In genomic region chr6:106098383-106099234, GRCh38 we compare ENCODE assay signal across 7 cellular contexts. TPM values are rescaled to one million over a fixed set of nuclear protein-coding genes. Genes with fewer than 3 reads are reported as not detected.
DNase-seq lines count a peak whose midpoint lies in the region; ATAC-seq and TF ChIP-seq lines count a peak whose summit lies in the region.

No MANE protein-coding gene starts in this region.

- H3K9me3 Mint-ChIP-seq in activated CD8-positive, alpha-beta memory T cell treated with anti-CD3 and anti-CD28 coated beads, Interleukin-2, amount 10 ng/mL, durations not matched to agents 7 days and 5 days (ENCODE audit: low read depth): no peaks in the 10 kb centered on the region

- H3K4me2 ChIP-seq in MM.1S (ENCODE audit: low read depth, low read length): peak overlapping the region; percentile 95
- H3K4me2 ChIP-seq in fibroblast of lung (ENCODE audit: extremely low read depth, insufficient read depth, low read length): peak overlapping the region; percentile 92

- H3K27ac ChIP-seq in MM.1S (ENCODE audit: low read length) (peak overlapping the region; percentile 98), fibroblast of lung (ENCODE audit: insufficient read depth, low read length) (peak overlapping the region; percentile 91)

- H3K4me3 ChIP-seq in MM.1S (ENCODE audit: low read length) (peak overlapping the region; percentile 95), fibroblast of lung (replicated peaks in 1 of 4; ENCODE audit: control extremely low read depth in 1 of 4, insufficient read depth in 1 of 4, low read depth in 3 of 4, low read length in 4 of 4) (peak overlapping the region; percentile 39 to 92 (median 58)), skeletal muscle cell (ENCODE audit: low read depth, low read length) (peak overlapping the region; percentile 42)

- H3K27ac Mint-ChIP-seq in activated CD8-positive, alpha-beta memory T cell treated with anti-CD3 and anti-CD28 coated beads, Interleukin-2, amount 10 ng/mL, durations not matched to agents 7 days and 5 days: peak overlapping the region; percentile 95

- H3K4me1 Mint-ChIP-seq in activated CD8-positive, alpha-beta memory T cell treated with anti-CD3 and anti-CD28 coated beads, Interleukin-2, amount 10 ng/mL, durations not matched to agents 7 days and 5 days: peaks cover 86% of the 10 kb centered on the region

- H3K4me3 Mint-ChIP-seq in activated CD8-positive, alpha-beta memory T cell treated with anti-CD3 and anti-CD28 coated beads, Interleukin-2, amount 10 ng/mL, durations not matched to agents 7 days and 5 days: peak overlapping the region; percentile 90

- no peaks in the 10 kb centered on the region for H3K9me3 ChIP-seq in MM.1S (replicated peaks; ENCODE audit: insufficient read depth, low read length)
- H3K9me3 ChIP-seq in fibroblast of lung (ENCODE audit: control insufficient read depth, insufficient read depth, low read depth, low read length): no peaks in the 10 kb centered on the region

- peaks cover 97% of the 10 kb centered on the region for H3K36me3 Mint-ChIP-seq in activated CD8-positive, alpha-beta memory T cell treated with anti-CD3 and anti-CD28 coated beads, Interleukin-2, amount 10 ng/mL, durations not matched to agents 7 days and 5 days

- peaks cover 100% of the 10 kb centered on the region for H3K79me2 ChIP-seq in MM.1S (ENCODE audit: low read length)
- H3K79me2 ChIP-seq in fibroblast of lung (ENCODE audit: control insufficient read depth, insufficient read depth, low read length): peaks cover under 1% of the 10 kb centered on the region

- ATAC-seq in GM21367 (IDR thresholded peaks at IDR 0.05; ENCODE audit: unreplicated experiment): peak; percentile 31
- ATAC-seq in activated CD8-positive, alpha-beta memory T cell treated with anti-CD3 and anti-CD28 coated beads, Interleukin-2, amount 10 ng/mL, durations not matched to agents 7 days and 5 days: peak; percentile 73

- CTCF ChIA-PET in activated CD8-positive, alpha-beta memory T cell treated with anti-CD3 and anti-CD28 coated beads, Interleukin-2, amount 10 ng/mL, durations not matched to agents 7 days and 5 days (lab: Charles Lee): interaction anchor here (1.0 to 2.4 kb wide), 11 partner anchors 9 to 125 kb away, joined by 3 to 12 read pairs (median 5); partner anchors contain the start of gene PRDM1

- in situ Hi-C loops in G401 (cut with HindIII; ENCODE audit: low sequenced_read_pairs): no loop called here

- H3K36me3 ChIP-seq in MM.1S (replicated peaks; ENCODE audit: insufficient read depth, low read length) (peaks cover 65% of the 10 kb centered on the region), fibroblast of lung (ENCODE audit: control insufficient read depth, insufficient read depth, low read length) (no peaks in the 10 kb centered on the region)

- H3K27me3 Mint-ChIP-seq in activated CD8-positive, alpha-beta memory T cell treated with anti-CD3 and anti-CD28 coated beads, Interleukin-2, amount 10 ng/mL, durations not matched to agents 7 days and 5 days: no peaks in the 10 kb centered on the region

- DNase-seq in MM.1S (peak; percentile 71), fibroblast of lung (ENCODE audit: low read depth in 2 of 2) (peak; percentile 80 to 88), skeletal muscle cell (ENCODE audit: low read depth) (no peak), G401 (ENCODE audit: low spot score) (no peak)
- peak; percentile 92 for DNase-seq in activated CD8-positive, alpha-beta memory T cell treated with anti-CD3 and anti-CD28 coated beads, Interleukin-2, amount 10 ng/mL, durations not matched to agents 7 days and 5 days
- no peak for DNase-seq in effector CD8-positive, alpha-beta T cell (lab: John Stamatoyannopoulos, UW)

- H3K9me2 ChIP-seq in MM.1S (replicated peaks; ENCODE audit: insufficient read depth, low read length): no peaks in the 10 kb centered on the region

- H3K9ac ChIP-seq in MM.1S (ENCODE audit: low read length): peak overlapping the region; percentile 98
- H3K9ac ChIP-seq in fibroblast of lung (ENCODE audit: insufficient read depth, low read length): peak overlapping the region; percentile 44

- TF ChIP-seq CTCF in MM.1S (IDR thresholded peaks at IDR 0.05; ENCODE audit: low read length) (no peak), fibroblast of lung (conservative IDR thresholded peaks at IDR 0.05 in 1 of 2, IDR thresholded peaks at IDR 0.05 in 1 of 2; ENCODE audit: low read depth in 1 of 2, low read length in 2 of 2) (no peak)

- H3K27me3 ChIP-seq in MM.1S (replicated peaks; ENCODE audit: insufficient read depth, low read length) (no peaks in the 10 kb centered on the region), fibroblast of lung (ENCODE audit: control insufficient read depth, insufficient read depth, low read length) (no peaks in the 10 kb centered on the region)

- peaks cover 39% of the 10 kb centered on the region for H3K4me1 ChIP-seq in MM.1S (ENCODE audit: low read length)
- peaks cover 3% of the 10 kb centered on the region for H3K4me1 ChIP-seq in fibroblast of lung (ENCODE audit: control insufficient read depth, extremely low read depth, insufficient read depth, low read length)

- no peaks in the 10 kb centered on the region for H4K20me1 ChIP-seq in MM.1S (ENCODE audit: insufficient read depth, low read length)
- H4K20me1 ChIP-seq in fibroblast of lung (ENCODE audit: control insufficient read depth, extremely low read depth, insufficient read depth, low read length): no peaks in the 10 kb centered on the region

- H3F3A ChIP-seq in MM.1S (ENCODE audit: insufficient read depth, low read length): peaks cover 97% of the 10 kb centered on the region

- H2AFZ ChIP-seq in MM.1S (ENCODE audit: low read length) (no peak overlapping the region), fibroblast of lung (ENCODE audit: low read length) (peak overlapping the region; percentile 85)

RNA-seq across cellular contexts. Expression of gene PRDM1, which starts 12.5 kb away (rescaled TPM):
- 100 to 1,000 TPM in 1 of 2 experiments, 10 to 100 TPM in 1; 97.1 to 132 TPM for total RNA-seq in activated CD8-positive, alpha-beta memory T cell treated with anti-CD3 and anti-CD28 coated beads, Interleukin-2, amount 10 ng/mL, durations not matched to agents 7 days and 5 days
- 2.3 and 5.4 TPM in 2 replicates for total RNA-seq in fibroblast of lung
- 2.8 TPM in 2 replicates for polyA plus RNA-seq in fibroblast of lung
- 1.9 and 2.1 TPM in 2 replicates for polyA plus RNA-seq in fibroblast of lung (2012)
- polyA minus RNA-seq in fibroblast of lung (ENCODE audit: low replicate concordance): 5.4 and 9.6 TPM in 2 replicates
- total RNA-seq in G401 (2014; rRNA removed; shearing (Covaris generic)): not detected in 2 replicates

Comparison
In these comparisons a context has a peak if more than half of its experiments do, and no peak if none do; other contexts are left out.
1. DNase-seq: peak in MM.1S (single experiment), activated CD8-positive, alpha-beta memory T cell treated with anti-CD3 and anti-CD28 coated beads, Interleukin-2, amount 10 ng/mL, durations not matched to agents 7 days and 5 days (single experiment) and fibroblast of lung (2 of 2); none in skeletal muscle cell (single experiment), G401 (single experiment) and effector CD8-positive, alpha-beta T cell (single experiment).
2. H3K4me3 ChIP-seq: peak in every context shown above with its lines; median percentile 95 in MM.1S; 58 in fibroblast of lung; 42 in skeletal muscle cell.
3. RNA of gene PRDM1, which starts 12.5 kb away (total RNA-seq): 97.1 to 132 TPM in activated CD8-positive, alpha-beta memory T cell treated with anti-CD3 and anti-CD28 coated beads, Interleukin-2, amount 10 ng/mL, durations not matched to agents 7 days and 5 days; 2.3 to 5.4 TPM in fibroblast of lung and not detected in G401; every median in the first group is over 10 times any median in the second.